ENCODE assay signal across 23 cellular contexts in the genomic region with DNA sequence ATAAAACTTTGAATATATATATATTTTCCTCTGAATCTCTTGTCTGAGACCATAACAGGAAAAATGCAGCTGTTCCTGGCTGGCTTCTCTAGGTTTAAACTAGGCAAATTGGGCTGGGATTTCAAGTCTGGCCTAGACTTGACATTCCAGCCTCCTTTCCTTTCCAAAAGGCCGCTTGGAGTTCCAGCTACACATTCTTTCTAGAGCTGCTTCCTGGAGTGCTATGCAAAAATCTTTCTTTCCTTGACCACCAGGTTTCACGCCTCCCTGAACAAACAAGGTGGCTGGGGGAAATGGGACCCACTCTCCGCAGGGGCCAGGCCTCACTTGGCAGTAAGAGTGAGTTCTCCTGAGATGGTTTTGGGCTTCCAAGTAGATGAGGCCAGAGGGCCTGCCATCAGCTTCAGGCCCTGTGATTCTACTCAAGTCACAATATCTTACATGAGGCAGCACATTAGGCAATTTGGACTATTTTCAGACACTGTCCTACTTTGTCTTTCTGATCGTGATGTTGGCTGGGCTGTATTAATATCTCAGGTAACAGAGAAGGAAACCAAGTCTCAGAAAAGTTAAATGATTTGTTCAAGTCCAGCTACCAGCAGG.
"Had no signal": no experiment of that assay in that cellular context is flagged by ENCODE, and none has a peak within 500 bp of the region (broad histone marks: within the 10 kb centered on the region; RNA-seq: fewer than 3 reads in every experiment).

No MANE protein-coding gene starts in this region.

- H3K4me1 ChIP-seq: sigmoid colon, suprapubic skin had no signal

- H3K27ac ChIP-seq: cardiac muscle cell, ovary, sigmoid colon, suprapubic skin, tibial nerve had no signal

- DNase-seq: activated CD4-positive, alpha-beta T cell treated with anti-CD3 and anti-CD28 coated beads for 1 hour; activated CD4-positive, alpha-beta T cell treated with anti-CD3 and anti-CD28 coated beads, Interleukin-2, amount 10 ng/mL, durations not matched to agents 7 days and 5 days; activated CD8-positive, alpha-beta memory T cell treated with anti-CD3 and anti-CD28 coated beads, Interleukin-2, amount 10 ng/mL, durations not matched to agents 7 days and 5 days; activated CD8-positive, alpha-beta T cell treated with anti-CD3 and anti-CD28 coated beads, Interleukin-2, amount 10 ng/mL, durations not matched to agents 7 days and 5 days; activated naive CD4-positive, alpha-beta T cell; activated T-cell treated with anti-CD3 and anti-CD28 coated beads, Interleukin-2, amount 50 U/mL, for 48 hours; effector memory CD4-positive, alpha-beta T cell; foreskin fibroblast; islet precursor cell; mammary epithelial cell; naive thymus-derived CD4-positive, alpha-beta T cell; ovary; sigmoid colon; small intestine; stimulated activated naive CD4-positive, alpha-beta T cell; T-helper 2 cell had no signal

- ATAC-seq: activated CD8-positive, alpha-beta memory T cell treated with anti-CD3 and anti-CD28 coated beads, Interleukin-2, amount 10 ng/mL, durations not matched to agents 7 days and 5 days; activated CD8-positive, alpha-beta T cell treated with anti-CD3 and anti-CD28 coated beads, Interleukin-2, amount 10 ng/mL, durations not matched to agents 7 days and 5 days; activated naive CD4-positive, alpha-beta T cell treated with anti-CD3 and anti-CD28 coated beads, Interleukin-2, amount 50 U/mL, for 72 hours; naive thymus-derived CD4-positive, alpha-beta T cell had no signal

- H3K36me3 ChIP-seq: cardiac muscle cell, ovary, sigmoid colon, suprapubic skin, tibial nerve had no signal

- H3K27me3 ChIP-seq: cardiac muscle cell, dorsolateral prefrontal cortex, ovary, sigmoid colon, suprapubic skin, tibial nerve had no signal

- H3K4me3 ChIP-seq: cardiac muscle cell, coronary artery, dorsolateral prefrontal cortex, ovary, sigmoid colon, suprapubic skin, tibial nerve had no signal

- FAIRE-seq: endothelial cell of umbilical vein, small intestine had no signal

- H3K9me3 ChIP-seq: ovary, sigmoid colon, suprapubic skin, tibial nerve had no signal
